Comparison of ENCODE assay signal across 18 cellular contexts in the genomic region with DNA sequence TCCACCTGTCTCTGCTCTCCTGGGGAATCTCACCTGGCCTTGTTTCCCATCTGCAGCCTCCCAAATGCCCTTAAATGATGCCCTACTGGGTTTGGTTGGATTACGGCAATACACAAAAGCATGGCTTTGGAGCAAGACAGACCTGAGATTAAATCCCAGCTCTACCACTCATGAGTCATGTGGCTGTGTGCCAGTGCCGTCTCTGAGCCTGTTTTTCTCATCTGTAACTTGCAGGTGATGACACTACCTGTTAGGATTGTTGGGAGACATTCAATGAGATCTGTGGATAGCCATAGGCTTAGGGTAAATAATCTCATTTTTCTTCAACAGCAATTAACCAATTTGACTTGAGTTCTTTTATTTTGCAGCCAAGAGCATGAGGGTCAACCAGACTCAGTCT.
"Had no signal": no experiment of that assay in that cellular context is flagged by ENCODE, and none has a peak within 500 bp of the region (broad histone marks: within the 10 kb centered on the region; RNA-seq: fewer than 3 reads in every experiment).

No MANE protein-coding gene starts in this region.

- ATAC-seq: left lung; natural killer cell; right cardiac atrium; stimulated activated naive CD8-positive, alpha-beta T cell treated with anti-CD3 and anti-CD28 coated beads, Interleukin-15, amount 100 ng/mL, for 72 hours had no signal

- H3K36me3 ChIP-seq: breast epithelium, colonic mucosa, left lung, suprapubic skin, transverse colon had no signal

- H3K9me3 ChIP-seq: breast epithelium, colonic mucosa, left lung, suprapubic skin, transverse colon had no signal

- H3K27me3 ChIP-seq: breast epithelium, colonic mucosa, left lung, suprapubic skin, transverse colon had no signal

- DNase-seq: activated CD4-positive, alpha-beta T cell treated with anti-CD3 and anti-CD28 coated beads for 1 hour; activated CD8-positive, alpha-beta memory T cell treated with anti-CD3 and anti-CD28 coated beads for 24 hours; activated CD8-positive, alpha-beta memory T cell treated with anti-CD3 and anti-CD28 coated beads, Interleukin-2, amount 50 U/mL, for 4 hours; activated naive CD4-positive, alpha-beta T cell; activated naive CD8-positive, alpha-beta T cell treated with anti-CD3 and anti-CD28 coated beads for 36 hours; activated T-cell treated with anti-CD3 and anti-CD28 coated beads, Interleukin-2, amount 50 U/mL, for 24 hours; colonic mucosa; foreskin fibroblast; left lung; natural killer cell; right cardiac atrium; stimulated activated CD4-positive, alpha-beta T cell treated with anti-CD3 and anti-CD28 coated beads, Interleukin-12 subunit alpha, Interleukin-12 subunit beta, amount 100 ng/mL, for 4 hours; stimulated activated naive CD8-positive, alpha-beta T cell treated with anti-CD3 and anti-CD28 coated beads, Interleukin-15, amount 100 ng/mL, for 72 hours; T-helper 1 cell; transverse colon had no signal

- H3K4me3 ChIP-seq: breast epithelium, colonic mucosa, left lung, suprapubic skin, transverse colon had no signal

- H3K27ac ChIP-seq: breast epithelium, colonic mucosa, left lung, suprapubic skin, transverse colon had no signal

- H3K4me1 ChIP-seq: breast epithelium, colonic mucosa, left lung, transverse colon had no signal

- FAIRE-seq: astrocyte had no signal
